In the genomic region with DNA sequence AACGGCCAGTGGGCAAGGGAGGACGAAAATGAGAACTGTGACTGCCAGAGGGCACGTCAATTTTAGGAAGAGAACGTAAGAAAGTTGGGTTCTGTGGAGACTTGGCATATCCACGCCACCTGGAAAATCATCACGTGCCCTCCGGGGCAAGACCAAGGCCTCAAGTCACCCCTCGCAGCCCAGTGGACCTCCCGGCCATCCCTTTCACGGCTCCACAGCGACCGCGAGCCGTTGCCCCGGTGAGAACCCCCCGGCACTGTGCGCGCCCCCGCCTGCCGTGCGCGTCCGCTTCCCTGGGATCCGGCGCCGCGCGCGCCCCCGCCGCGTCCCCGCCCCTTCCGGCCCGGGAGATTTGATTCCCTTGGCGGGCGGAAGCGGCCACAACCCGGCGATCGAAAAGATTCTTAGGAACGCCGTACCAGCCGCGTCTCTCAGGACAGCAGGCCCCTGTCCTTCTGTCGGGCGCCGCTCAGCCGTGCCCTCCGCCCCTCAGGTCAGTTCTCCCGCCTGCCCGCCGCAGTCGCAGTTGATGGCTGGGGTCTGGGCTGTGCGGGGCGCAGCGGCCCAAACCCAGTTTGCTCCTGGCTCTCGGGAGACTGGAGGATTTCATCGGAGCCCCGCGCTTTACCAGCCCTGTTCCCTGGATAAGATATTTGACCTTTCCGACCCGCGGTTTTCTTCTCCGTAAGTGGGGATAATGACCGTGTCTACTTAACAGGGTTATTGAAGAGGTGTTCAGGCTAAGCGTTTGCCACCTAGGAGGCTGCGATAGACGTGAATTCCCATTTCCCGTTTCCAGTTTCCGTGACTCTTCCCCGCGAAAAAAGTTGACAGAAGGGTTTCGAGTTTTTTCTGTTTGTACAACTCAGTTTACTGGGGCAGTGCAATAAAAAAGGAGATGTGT, we compare ENCODE assay signal across 1 cellular context.
A peak's percentile ranks its signal among the peaks of the same experiment; 100 is the strongest.
TF ChIP-seq lines count a peak whose summit lies in the region.

A gene (plus strand): TSS at position 381 of the 904 bp plus-strand sequence. CDS start 8,787 bp downstream, outside the sequence.

TF ChIP-seq in HepG2, 621 proteins besides CTCF, POLR2A, EP300 and RAD21 (continued from another document and continues in another):
- TF ChIP-seq, protein P1, sequence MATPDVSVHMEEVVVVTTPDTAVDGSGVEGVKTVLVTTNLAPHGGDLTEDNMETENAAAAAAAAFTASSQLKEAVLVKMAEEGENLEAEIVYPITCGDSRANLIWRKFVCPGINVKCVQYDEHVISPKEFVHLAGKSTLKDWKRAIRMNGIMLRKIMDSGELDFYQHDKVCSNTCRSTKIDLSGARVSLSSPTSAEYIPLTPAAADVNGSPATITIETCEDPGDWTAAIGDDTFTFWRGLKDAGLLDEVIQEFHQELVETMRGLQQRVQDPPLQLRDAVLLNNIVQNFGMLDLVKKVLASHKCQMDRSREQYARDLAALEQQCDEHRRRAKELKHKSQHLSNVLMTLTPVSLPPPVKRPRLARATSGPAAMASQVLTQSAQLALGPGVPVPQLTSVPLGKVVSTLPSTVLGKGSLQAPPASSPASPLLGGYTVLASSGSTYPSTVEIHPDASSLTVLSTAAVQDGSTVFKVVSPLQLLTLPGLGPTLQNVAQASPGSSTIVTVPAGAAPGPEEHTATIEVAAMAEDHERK (CRISPR knock-in tag; IDR thresholded peaks at IDR 0.05; ENCODE audit: low read depth), result peak; percentile 85
- TF ChIP-seq ZNF619 (CRISPR knock-in tag; IDR thresholded peaks at IDR 0.05) (no peak), ZZZ3 (CRISPR knock-in tag; IDR thresholded peaks at IDR 0.05; ENCODE audit: borderline replicate concordance) (peak; percentile 77; the same call in 1 of the 2 replicates), JARID2 (CRISPR knock-in tag; IDR thresholded peaks at IDR 0.05; ENCODE audit: insufficient replicate concordance) (no peak), TBX2 (CRISPR knock-in tag; IDR thresholded peaks at IDR 0.05; ENCODE audit: borderline replicate concordance) (peak; percentile 19; the same call in 1 of the 2 replicates), MAF1 (CRISPR knock-in tag; IDR thresholded peaks at IDR 0.05; ENCODE audit: borderline replicate concordance) (no peak), DPF2 (CRISPR knock-in tag; IDR thresholded peaks at IDR 0.05; ENCODE audit: borderline replicate concordance, low read depth) (no peak), MXI1 (IDR thresholded peaks at IDR 0.05; ENCODE audit: borderline replicate concordance, low read depth, low read length) (peak; percentile 64; the same call in 1 of the 3 replicates), MYNN (CRISPR knock-in tag; IDR thresholded peaks at IDR 0.05; ENCODE audit: low read depth) (no peak), ZNF709 (CRISPR knock-in tag; IDR thresholded peaks at IDR 0.05) (peak; percentile 85; the same call in 1 of the 2 replicates), ZFP37 (CRISPR knock-in tag; IDR thresholded peaks at IDR 0.05; ENCODE audit: borderline replicate concordance) (no peak), TCF7 (IDR thresholded peaks at IDR 0.05; ENCODE audit: low read depth) (no peak), NKX3-1 (CRISPR knock-in tag; IDR thresholded peaks at IDR 0.05) (no peak), MIER2 (CRISPR knock-in tag; IDR thresholded peaks at IDR 0.05) (no peak), ZNF878 (CRISPR knock-in tag; IDR thresholded peaks at IDR 0.05) (peak; percentile 62; the same call in 1 of the 2 replicates), DR1 (CRISPR knock-in tag; IDR thresholded peaks at IDR 0.05) (peak; percentile 69; the same call in 1 of the 2 replicates), ZNF143 (CRISPR knock-in tag; IDR thresholded peaks at IDR 0.05) (no peak), ZFP36 (IDR thresholded peaks at IDR 0.05; ENCODE audit: borderline replicate concordance, low read depth, low read length, partially characterized antibody) (no peak), HNRNPUL1 (IDR thresholded peaks at IDR 0.05; ENCODE audit: low read depth, low read length) (no peak), ZBTB20 (CRISPR knock-in tag; IDR thresholded peaks at IDR 0.05; ENCODE audit: borderline replicate concordance, low read depth) (no peak), ZNF138 (CRISPR knock-in tag; IDR thresholded peaks at IDR 0.05; ENCODE audit: low read depth) (no peak), CHD2 (IDR thresholded peaks at IDR 0.05; ENCODE audit: low read depth, low read length) (no peak), SYNCRIP (IDR thresholded peaks at IDR 0.05; ENCODE audit: insufficient read depth, low read depth, low read length) (no peak), SKI (IDR thresholded peaks at IDR 0.05; ENCODE audit: partially characterized antibody) (peak; percentile 38), ZNF546 (CRISPR knock-in tag; conservative IDR thresholded peaks at IDR 0.05) (no peak; the same call in 1 of the 2 replicates), KDM1A (CRISPR knock-in tag; IDR thresholded peaks at IDR 0.05) (no peak), MAZ (IDR thresholded peaks at IDR 0.05; ENCODE audit: borderline replicate concordance, low read depth, low read length) (0 out of 2 replicates have a peak, but pooled peaks have one; percentile 31), MAZ (CRISPR knock-in tag; IDR thresholded peaks at IDR 0.05; ENCODE audit: low read depth) (peak; percentile 67), ZNF563 (CRISPR knock-in tag; IDR thresholded peaks at IDR 0.05) (peak; percentile 91), ZNF644 (CRISPR knock-in tag; IDR thresholded peaks at IDR 0.05; ENCODE audit: low read depth) (no peak), CBFB (CRISPR knock-in tag; IDR thresholded peaks at IDR 0.05) (no peak; the same call in 1 of the 2 replicates), CBX2 (IDR thresholded peaks at IDR 0.05; ENCODE audit: low read depth, low read length) (no peak), CBX2 (CRISPR knock-in tag; IDR thresholded peaks at IDR 0.05; ENCODE audit: low read depth) (no peak)
- TF ChIP-seq, protein P2, sequence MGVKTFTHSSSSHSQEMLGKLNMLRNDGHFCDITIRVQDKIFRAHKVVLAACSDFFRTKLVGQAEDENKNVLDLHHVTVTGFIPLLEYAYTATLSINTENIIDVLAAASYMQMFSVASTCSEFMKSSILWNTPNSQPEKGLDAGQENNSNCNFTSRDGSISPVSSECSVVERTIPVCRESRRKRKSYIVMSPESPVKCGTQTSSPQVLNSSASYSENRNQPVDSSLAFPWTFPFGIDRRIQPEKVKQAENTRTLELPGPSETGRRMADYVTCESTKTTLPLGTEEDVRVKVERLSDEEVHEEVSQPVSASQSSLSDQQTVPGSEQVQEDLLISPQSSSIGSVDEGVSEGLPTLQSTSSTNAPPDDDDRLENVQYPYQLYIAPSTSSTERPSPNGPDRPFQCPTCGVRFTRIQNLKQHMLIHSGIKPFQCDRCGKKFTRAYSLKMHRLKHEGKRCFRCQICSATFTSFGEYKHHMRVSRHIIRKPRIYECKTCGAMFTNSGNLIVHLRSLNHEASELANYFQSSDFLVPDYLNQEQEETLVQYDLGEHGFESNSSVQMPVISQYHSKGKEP (CRISPR knock-in tag; IDR thresholded peaks at IDR 0.05), result no peak
- TF ChIP-seq, protein P3, sequence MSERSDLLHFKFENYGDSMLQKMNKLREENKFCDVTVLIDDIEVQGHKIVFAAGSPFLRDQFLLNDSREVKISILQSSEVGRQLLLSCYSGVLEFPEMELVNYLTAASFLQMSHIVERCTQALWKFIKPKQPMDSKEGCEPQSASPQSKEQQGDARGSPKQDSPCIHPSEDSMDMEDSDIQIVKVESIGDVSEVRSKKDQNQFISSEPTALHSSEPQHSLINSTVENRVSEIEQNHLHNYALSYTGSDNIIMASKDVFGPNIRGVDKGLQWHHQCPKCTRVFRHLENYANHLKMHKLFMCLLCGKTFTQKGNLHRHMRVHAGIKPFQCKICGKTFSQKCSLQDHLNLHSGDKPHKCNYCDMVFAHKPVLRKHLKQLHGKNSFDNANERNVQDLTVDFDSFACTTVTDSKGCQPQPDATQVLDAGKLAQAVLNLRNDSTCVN (CRISPR knock-in tag; IDR thresholded peaks at IDR 0.05; ENCODE audit: borderline replicate concordance), result no peak
- TF ChIP-seq, protein P4, sequence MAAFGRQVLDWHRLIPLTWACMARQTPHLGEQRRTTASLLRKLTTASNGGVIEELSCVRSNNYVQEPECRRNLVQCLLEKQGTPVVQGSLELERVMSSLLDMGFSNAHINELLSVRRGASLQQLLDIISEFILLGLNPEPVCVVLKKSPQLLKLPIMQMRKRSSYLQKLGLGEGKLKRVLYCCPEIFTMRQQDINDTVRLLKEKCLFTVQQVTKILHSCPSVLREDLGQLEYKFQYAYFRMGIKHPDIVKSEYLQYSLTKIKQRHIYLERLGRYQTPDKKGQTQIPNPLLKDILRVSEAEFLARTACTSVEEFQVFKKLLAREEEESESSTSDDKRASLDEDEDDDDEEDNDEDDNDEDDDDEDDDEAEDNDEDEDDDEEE (CRISPR knock-in tag; IDR thresholded peaks at IDR 0.05), result 0 out of 2 replicates have a peak, but pooled peaks have one; percentile 52
- TF ChIP-seq, protein P5, sequence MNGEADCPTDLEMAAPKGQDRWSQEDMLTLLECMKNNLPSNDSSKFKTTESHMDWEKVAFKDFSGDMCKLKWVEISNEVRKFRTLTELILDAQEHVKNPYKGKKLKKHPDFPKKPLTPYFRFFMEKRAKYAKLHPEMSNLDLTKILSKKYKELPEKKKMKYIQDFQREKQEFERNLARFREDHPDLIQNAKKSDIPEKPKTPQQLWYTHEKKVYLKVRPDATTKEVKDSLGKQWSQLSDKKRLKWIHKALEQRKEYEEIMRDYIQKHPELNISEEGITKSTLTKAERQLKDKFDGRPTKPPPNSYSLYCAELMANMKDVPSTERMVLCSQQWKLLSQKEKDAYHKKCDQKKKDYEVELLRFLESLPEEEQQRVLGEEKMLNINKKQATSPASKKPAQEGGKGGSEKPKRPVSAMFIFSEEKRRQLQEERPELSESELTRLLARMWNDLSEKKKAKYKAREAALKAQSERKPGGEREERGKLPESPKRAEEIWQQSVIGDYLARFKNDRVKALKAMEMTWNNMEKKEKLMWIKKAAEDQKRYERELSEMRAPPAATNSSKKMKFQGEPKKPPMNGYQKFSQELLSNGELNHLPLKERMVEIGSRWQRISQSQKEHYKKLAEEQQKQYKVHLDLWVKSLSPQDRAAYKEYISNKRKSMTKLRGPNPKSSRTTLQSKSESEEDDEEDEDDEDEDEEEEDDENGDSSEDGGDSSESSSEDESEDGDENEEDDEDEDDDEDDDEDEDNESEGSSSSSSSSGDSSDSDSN (CRISPR knock-in tag; IDR thresholded peaks at IDR 0.05), result peak; percentile 85
- TF ChIP-seq, protein P6, sequence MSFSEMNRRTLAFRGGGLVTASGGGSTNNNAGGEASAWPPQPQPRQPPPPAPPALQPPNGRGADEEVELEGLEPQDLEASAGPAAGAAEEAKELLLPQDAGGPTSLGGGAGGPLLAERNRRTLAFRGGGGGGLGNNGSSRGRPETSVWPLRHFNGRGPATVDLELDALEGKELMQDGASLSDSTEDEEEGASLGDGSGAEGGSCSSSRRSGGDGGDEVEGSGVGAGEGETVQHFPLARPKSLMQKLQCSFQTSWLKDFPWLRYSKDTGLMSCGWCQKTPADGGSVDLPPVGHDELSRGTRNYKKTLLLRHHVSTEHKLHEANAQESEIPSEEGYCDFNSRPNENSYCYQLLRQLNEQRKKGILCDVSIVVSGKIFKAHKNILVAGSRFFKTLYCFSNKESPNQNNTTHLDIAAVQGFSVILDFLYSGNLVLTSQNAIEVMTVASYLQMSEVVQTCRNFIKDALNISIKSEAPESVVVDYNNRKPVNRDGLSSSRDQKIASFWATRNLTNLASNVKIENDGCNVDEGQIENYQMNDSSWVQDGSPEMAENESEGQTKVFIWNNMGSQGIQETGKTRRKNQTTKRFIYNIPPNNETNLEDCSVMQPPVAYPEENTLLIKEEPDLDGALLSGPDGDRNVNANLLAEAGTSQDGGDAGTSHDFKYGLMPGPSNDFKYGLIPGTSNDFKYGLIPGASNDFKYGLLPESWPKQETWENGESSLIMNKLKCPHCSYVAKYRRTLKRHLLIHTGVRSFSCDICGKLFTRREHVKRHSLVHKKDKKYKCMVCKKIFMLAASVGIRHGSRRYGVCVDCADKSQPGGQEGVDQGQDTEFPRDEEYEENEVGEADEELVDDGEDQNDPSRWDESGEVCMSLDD (CRISPR knock-in tag; IDR thresholded peaks at IDR 0.05; ENCODE audit: borderline replicate concordance), result no peak
- TF ChIP-seq, protein P7, sequence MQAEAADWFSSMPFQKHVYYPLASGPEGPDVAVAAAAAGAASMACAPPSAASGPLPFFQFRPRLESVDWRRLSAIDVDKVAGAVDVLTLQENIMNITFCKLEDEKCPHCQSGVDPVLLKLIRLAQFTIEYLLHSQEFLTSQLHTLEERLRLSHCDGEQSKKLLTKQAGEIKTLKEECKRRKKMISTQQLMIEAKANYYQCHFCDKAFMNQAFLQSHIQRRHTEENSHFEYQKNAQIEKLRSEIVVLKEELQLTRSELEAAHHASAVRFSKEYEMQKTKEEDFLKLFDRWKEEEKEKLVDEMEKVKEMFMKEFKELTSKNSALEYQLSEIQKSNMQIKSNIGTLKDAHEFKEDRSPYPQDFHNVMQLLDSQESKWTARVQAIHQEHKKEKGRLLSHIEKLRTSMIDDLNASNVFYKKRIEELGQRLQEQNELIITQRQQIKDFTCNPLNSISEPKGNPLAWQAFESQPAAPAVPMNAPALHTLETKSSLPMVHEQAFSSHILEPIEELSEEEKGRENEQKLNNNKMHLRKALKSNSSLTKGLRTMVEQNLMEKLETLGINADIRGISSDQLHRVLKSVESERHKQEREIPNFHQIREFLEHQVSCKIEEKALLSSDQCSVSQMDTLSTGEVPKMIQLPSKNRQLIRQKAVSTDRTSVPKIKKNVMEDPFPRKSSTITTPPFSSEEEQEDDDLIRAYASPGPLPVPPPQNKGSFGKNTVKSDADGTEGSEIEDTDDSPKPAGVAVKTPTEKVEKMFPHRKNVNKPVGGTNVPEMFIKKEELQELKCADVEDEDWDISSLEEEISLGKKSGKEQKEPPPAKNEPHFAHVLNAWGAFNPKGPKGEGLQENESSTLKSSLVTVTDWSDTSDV (CRISPR knock-in tag; IDR thresholded peaks at IDR 0.05), result peak; percentile 86; the same call in 1 of the 2 replicates
- TF ChIP-seq, protein P8, sequence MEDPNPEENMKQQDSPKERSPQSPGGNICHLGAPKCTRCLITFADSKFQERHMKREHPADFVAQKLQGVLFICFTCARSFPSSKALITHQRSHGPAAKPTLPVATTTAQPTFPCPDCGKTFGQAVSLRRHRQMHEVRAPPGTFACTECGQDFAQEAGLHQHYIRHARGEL (CRISPR knock-in tag; IDR thresholded peaks at IDR 0.05), result no peak; the same call in 1 of the 2 replicates
- TF ChIP-seq, protein P9, sequence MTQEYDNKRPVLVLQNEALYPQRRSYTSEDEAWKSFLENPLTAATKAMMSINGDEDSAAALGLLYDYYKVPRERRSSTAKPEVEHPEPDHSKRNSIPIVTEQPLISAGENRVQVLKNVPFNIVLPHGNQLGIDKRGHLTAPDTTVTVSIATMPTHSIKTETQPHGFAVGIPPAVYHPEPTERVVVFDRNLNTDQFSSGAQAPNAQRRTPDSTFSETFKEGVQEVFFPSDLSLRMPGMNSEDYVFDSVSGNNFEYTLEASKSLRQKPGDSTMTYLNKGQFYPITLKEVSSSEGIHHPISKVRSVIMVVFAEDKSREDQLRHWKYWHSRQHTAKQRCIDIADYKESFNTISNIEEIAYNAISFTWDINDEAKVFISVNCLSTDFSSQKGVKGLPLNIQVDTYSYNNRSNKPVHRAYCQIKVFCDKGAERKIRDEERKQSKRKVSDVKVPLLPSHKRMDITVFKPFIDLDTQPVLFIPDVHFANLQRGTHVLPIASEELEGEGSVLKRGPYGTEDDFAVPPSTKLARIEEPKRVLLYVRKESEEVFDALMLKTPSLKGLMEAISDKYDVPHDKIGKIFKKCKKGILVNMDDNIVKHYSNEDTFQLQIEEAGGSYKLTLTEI (CRISPR knock-in tag; conservative IDR thresholded peaks at IDR 0.05), result no peak; the same call in 1 of the 2 replicates
- TF ChIP-seq, protein P10, sequence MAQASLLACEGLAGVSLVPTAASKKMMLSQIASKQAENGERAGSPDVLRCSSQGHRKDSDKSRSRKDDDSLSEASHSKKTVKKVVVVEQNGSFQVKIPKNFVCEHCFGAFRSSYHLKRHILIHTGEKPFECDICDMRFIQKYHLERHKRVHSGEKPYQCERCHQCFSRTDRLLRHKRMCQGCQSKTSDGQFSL (CRISPR knock-in tag; IDR thresholded peaks at IDR 0.05), result no peak
